In genomic region chr10:95374597-95375209, GRCh38 we compare ENCODE assay signal across 8 cellular contexts.
DNase-seq lines count a peak whose midpoint lies in the region; ATAC-seq, FAIRE-seq and TF ChIP-seq lines count a peak whose summit lies in the region.

No MANE protein-coding gene starts in this region.

- BruUV-seq in PC-9 (replicated peaks; lab: Mats Ljungman, UMichigan): no TSS peak

- no peaks in the 10 kb centered on the region for H3F3A ChIP-seq in PC-9 (ENCODE audit: insufficient read depth, low read depth)

- POLR2A ChIA-PET in PC-9 (lab: Charles Lee; ENCODE audit: unreplicated experiment): no interaction called here

- no peak overlapping the region for H3K27ac ChIP-seq in Karpas-422 (ENCODE audit: low read length)
- no peak overlapping the region for H3K27ac ChIP-seq in PC-9
- peak overlapping the region in 7 of 12 donors; percentile 0 to 77 (median 21) for H3K27ac ChIP-seq in heart left ventricle
- H3K27ac ChIP-seq in prostate gland: no peak overlapping the region

- H3K9me3 Mint-ChIP-seq in activated naive CD4-positive, alpha-beta T cell treated with anti-CD3 and anti-CD28 coated beads for 36 hours: peaks cover 3% of the 10 kb centered on the region

- FAIRE-seq in G401.6 (lab: Jason Lieb, UNC): peak; percentile 8

- ATAC-seq in GM21717 (IDR thresholded peaks at IDR 0.05; ENCODE audit: unreplicated experiment) (peak; percentile 87), heart left ventricle (peak; percentile 70 to 89 (median 86))

- intact Hi-C loops in PC-9 (cut with micrococcal nuclease; ENCODE audit: unreplicated experiment) (loop anchor here (1.0 to 10.0 kb wide), 4 partner anchors 56 to 490 kb away; no protein-coding TSS in a partner anchor), heart left ventricle (cut with DNase I) (loop anchor here (1.0 to 5.0 kb wide), 7 partner anchors 38 to 228 kb away; no protein-coding TSS in a partner anchor), prostate gland (cut with DNase I) (loop anchor here (2.0 kb wide), 1 partner anchor 226 kb away; no protein-coding TSS in a partner anchor)
- intact Hi-C loops in activated naive CD4-positive, alpha-beta T cell treated with anti-CD3 and anti-CD28 coated beads for 36 hours (cut with micrococcal nuclease): loop anchor here (1.0 to 5.0 kb wide), 4 partner anchors 56 to 493 kb away; no protein-coding TSS in a partner anchor

- DNase-seq in Karpas-422: peak; percentile 86
- peak; percentile 59 to 65 for DNase-seq in PC-9
- DNase-seq in activated naive CD4-positive, alpha-beta T cell treated with anti-CD3 and anti-CD28 coated beads for 36 hours: peak; percentile 85
- peak; percentile 71 to 85 (median 83) for DNase-seq in heart left ventricle
- DNase-seq in prostate gland (ENCODE audit: low spot score): peak; percentile 65
- DNase-seq in cortex of kidney (lab: John Stamatoyannopoulos, UW): no peak

- no peaks in the 10 kb centered on the region for H3K36me3 ChIP-seq in Karpas-422 (ENCODE audit: insufficient read depth, low read length)
- H3K36me3 ChIP-seq in PC-9 (ENCODE audit: low read depth): no peaks in the 10 kb centered on the region
- peaks cover 0 to 83% (median 60%) of the 10 kb centered on the region in 9 donors for H3K36me3 ChIP-seq in heart left ventricle
- no peaks in the 10 kb centered on the region for H3K36me3 ChIP-seq in prostate gland

- H3K9me3 ChIP-seq in Karpas-422 (ENCODE audit: low read length) (no peaks in the 10 kb centered on the region), PC-9 (ENCODE audit: insufficient read depth, low read depth) (no peaks in the 10 kb centered on the region), heart left ventricle (no peaks in the 10 kb centered on the region), prostate gland (no peaks in the 10 kb centered on the region)

- H3K4me2 ChIP-seq in Karpas-422 (ENCODE audit: low read depth, low read length, poor library complexity, severe bottlenecking): no peak overlapping the region
- H3K4me2 ChIP-seq in PC-9: no peak overlapping the region

- no peak overlapping the region for H2AFZ ChIP-seq in Karpas-422 (ENCODE audit: low read length)
- no peak overlapping the region for H2AFZ ChIP-seq in PC-9

- H4K20me1 ChIP-seq in Karpas-422 (ENCODE audit: insufficient read depth, low read depth, low read length) (no peaks in the 10 kb centered on the region), PC-9 (ENCODE audit: insufficient read depth) (no peaks in the 10 kb centered on the region)

- H3K4me1 ChIP-seq in Karpas-422 (ENCODE audit: low read length) (no peaks in the 10 kb centered on the region), PC-9 (replicated peaks; ENCODE audit: insufficient read depth) (no peaks in the 10 kb centered on the region), heart left ventricle (peaks cover 0 to 61% (median 36%) of the 10 kb centered on the region in 12 donors), prostate gland (replicated peaks) (no peaks in the 10 kb centered on the region)

- peaks cover 16% of the 10 kb centered on the region for H3K27me3 Mint-ChIP-seq in activated naive CD4-positive, alpha-beta T cell treated with anti-CD3 and anti-CD28 coated beads for 36 hours (ENCODE audit: low read depth)

- TF ChIP-seq POLR2A in heart left ventricle (IDR thresholded peaks at IDR 0.05): no peak
- no peak for TF ChIP-seq POLR2A in prostate gland (IDR thresholded peaks at IDR 0.05)

- no peaks in the 10 kb centered on the region for H3K9me2 ChIP-seq in Karpas-422 (replicated peaks; ENCODE audit: insufficient read depth, low read length)
- no peaks in the 10 kb centered on the region for H3K9me2 ChIP-seq in PC-9 (ENCODE audit: insufficient read depth)

- 9 to 15% (median 12%) methylated on average over 5 of the region's 5 CpGs for WGBS in heart left ventricle, 4 donors
- 19% methylated on average over 5 of the region's 5 CpGs for WGBS in prostate gland

- H3K27me3 ChIP-seq in Karpas-422 (ENCODE audit: low read length) (no peaks in the 10 kb centered on the region), PC-9 (ENCODE audit: insufficient read depth, low read depth) (no peaks in the 10 kb centered on the region), heart left ventricle (no peaks in the 10 kb centered on the region), prostate gland (replicated peaks; ENCODE audit: insufficient read depth) (no peaks in the 10 kb centered on the region)

- CTCF ChIA-PET in PC-9 (lab: Charles Lee): interaction anchor here (0.6 to 2.9 kb wide), 9 partner anchors 9 to 319 kb away, joined by 3 to 17 read pairs (median 4); partner anchors contain the start of gene TCTN3
- CTCF ChIA-PET in activated naive CD4-positive, alpha-beta T cell treated with anti-CD3 and anti-CD28 coated beads for 36 hours (lab: Charles Lee): interaction anchor here (0.7 to 5.3 kb wide), 32 partner anchors 9 to 467 kb away, joined by 3 to 61 read pairs (median 5); partner anchors contain the start of gene TCTN3

- no peak overlapping the region for H3K27ac Mint-ChIP-seq in activated naive CD4-positive, alpha-beta T cell treated with anti-CD3 and anti-CD28 coated beads for 36 hours

- no peak overlapping the region for H3K9ac ChIP-seq in Karpas-422 (ENCODE audit: low read length)

- peaks cover 2% of the 10 kb centered on the region for H3K36me3 Mint-ChIP-seq in activated naive CD4-positive, alpha-beta T cell treated with anti-CD3 and anti-CD28 coated beads for 36 hours (ENCODE audit: low read depth)

- no peak overlapping the region for H3K4me3 Mint-ChIP-seq in activated naive CD4-positive, alpha-beta T cell treated with anti-CD3 and anti-CD28 coated beads for 36 hours

- peaks cover 3% of the 10 kb centered on the region for H3K4me1 Mint-ChIP-seq in activated naive CD4-positive, alpha-beta T cell treated with anti-CD3 and anti-CD28 coated beads for 36 hours (ENCODE audit: low read depth)

- TF ChIP-seq CTCF in PC-9 (conservative IDR thresholded peaks at IDR 0.05) (peak; percentile 91), heart left ventricle (IDR thresholded peaks at IDR 0.05) (peak; percentile 86 to 98 (median 94)), prostate gland (IDR thresholded peaks at IDR 0.05) (peak; percentile 84 to 89 (median 87))

- H3K79me2 ChIP-seq in Karpas-422 (ENCODE audit: low read length) (no peaks in the 10 kb centered on the region), PC-9 (ENCODE audit: low read depth) (no peaks in the 10 kb centered on the region)

- H3K4me3 ChIP-seq in Karpas-422 (ENCODE audit: low read length): no peak overlapping the region
- H3K4me3 ChIP-seq in PC-9: no peak overlapping the region
- no peak overlapping the region for H3K4me3 ChIP-seq in heart left ventricle
- no peak overlapping the region for H3K4me3 ChIP-seq in prostate gland

Comparison
In these comparisons a context has a peak if more than half of its experiments do, and no peak if none do; other contexts are left out.
1. H3K27ac ChIP-seq: peak in heart left ventricle (7 of 12); none in Karpas-422 (single experiment), PC-9 (single experiment) and prostate gland (0 of 2).
2. Peak in every context shown above with its lines, with median percentiles within 50 percentile points of each other: CTCF ChIP-seq.